ENCODE assay signal across 1 cellular context in the genomic region with DNA sequence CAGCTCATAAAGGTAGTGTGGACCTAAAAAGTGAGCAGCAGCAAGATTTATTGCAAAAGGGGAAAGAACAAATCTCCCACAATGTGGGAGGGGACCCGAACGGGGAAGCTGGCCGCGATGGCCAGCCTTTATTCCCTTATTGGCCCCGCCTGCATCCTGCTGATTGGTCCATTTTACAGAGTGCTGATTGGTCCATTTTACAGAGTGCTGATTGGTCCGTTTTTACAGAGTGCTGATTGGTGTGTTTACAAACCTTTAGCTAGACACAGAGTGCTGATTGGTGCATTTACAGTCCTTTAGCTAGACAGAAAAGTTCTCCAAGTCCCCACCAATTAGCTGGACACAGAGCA.
TF ChIP-seq lines count a peak whose summit lies in the region.

No MANE protein-coding gene starts in this region.

TF ChIP-seq in K562, 482 proteins besides CTCF, POLR2A, EP300 and RAD21:
- TF ChIP-seq ZNF316 (IDR thresholded peaks at IDR 0.05) (0 out of 2 replicates have a peak, but pooled peaks have one; percentile 48), C11orf30 (IDR thresholded peaks at IDR 0.05; ENCODE audit: low read depth) (0 out of 2 replicates have a peak, but pooled peaks have one; percentile 12), NFYB (IDR thresholded peaks at IDR 0.05; ENCODE audit: extremely low read depth, insufficient read length) (peak; percentile 27)
